ENCODE assay signal across 17 cellular contexts in genomic region chr19:855566-856120, GRCh38. TPM values are rescaled to one million over a fixed set of nuclear protein-coding genes. Genes with fewer than 3 reads are reported as not detected.
A peak's percentile ranks its signal among the peaks of the same experiment; 100 is the strongest.
DNase-seq lines count a peak whose midpoint lies in the region; ATAC-seq, FAIRE-seq and TF ChIP-seq lines count a peak whose summit lies in the region.
"Had no signal": no experiment of that assay in that cellular context is flagged by ENCODE, and none has a peak within 500 bp of the region (broad histone marks: within the 10 kb centered on the region; RNA-seq: fewer than 3 reads in every experiment).

No MANE protein-coding gene starts in this region.

- H3K14ac ChIP-seq in IMR-90 (replicated peaks; ENCODE audit: low read depth, low read length) = no peak overlapping the region
- H3K14ac ChIP-seq in H1 (ENCODE audit: insufficient read length) = no peak overlapping the region

- H2BK120ac ChIP-seq in IMR-90 (ENCODE audit: low read depth, low read length) = no peak overlapping the region
- H2BK120ac ChIP-seq in H1 (replicated peaks; ENCODE audit: low read depth, low read length) = no peak overlapping the region

- H4K91ac ChIP-seq in IMR-90 (ENCODE audit: insufficient read depth, low read depth, low read length) = no peak overlapping the region
- no peak overlapping the region for H4K91ac ChIP-seq in H1 (replicated peaks; ENCODE audit: insufficient read length, low read length)

- H4K5ac ChIP-seq in IMR-90 (ENCODE audit: low read depth, low read length) (no peak overlapping the region), H1 (ENCODE audit: insufficient read length, low read depth, low read length) (no peak overlapping the region)

- H2AK9ac ChIP-seq in IMR-90 (replicated peaks; ENCODE audit: low read depth, low read length, poor library complexity) = peak overlapping the region; percentile 39

- peaks cover 32% of the 10 kb centered on the region for H3K27me3 Mint-ChIP-seq in activated naive CD8-positive, alpha-beta T cell treated with anti-CD3 and anti-CD28 coated beads for 36 hours

- in situ Hi-C loops in IMR-90 (cut with MboI; ENCODE audit: low sequenced_read_pairs) = loop anchor here (5.0 kb wide), 1 partner anchor 142 kb away; no protein-coding TSS in a partner anchor

- H3K9me3 ChIP-seq in IMR-90 (ENCODE audit: control insufficient read depth, insufficient read depth, low read length) (no peaks in the 10 kb centered on the region), H1 (ENCODE audit: insufficient read depth in 2 of 2, low read depth in 1 of 2, low read length in 1 of 2) (no peaks in the 10 kb centered on the region)

- H3K4me1 Mint-ChIP-seq in activated naive CD8-positive, alpha-beta T cell treated with anti-CD3 and anti-CD28 coated beads for 36 hours = no peaks in the 10 kb centered on the region

- H2BK12ac ChIP-seq in H1 (ENCODE audit: low read depth, low read length) = no peak overlapping the region

- H3K9me1 ChIP-seq in IMR-90 (ENCODE audit: insufficient read depth, low read length) = no peaks in the 10 kb centered on the region

- H3K18ac ChIP-seq in IMR-90 (ENCODE audit: low read depth, low read length) = no peak overlapping the region
- no peak overlapping the region for H3K18ac ChIP-seq in H1 (ENCODE audit: extremely low read depth, low read length)

- no peak overlapping the region for H3K23ac ChIP-seq in IMR-90 (ENCODE audit: low read depth, low read length)
- H3K23ac ChIP-seq in H1 (ENCODE audit: insufficient read length) = no peak overlapping the region

- no peak overlapping the region for H3K4me3 Mint-ChIP-seq in activated naive CD8-positive, alpha-beta T cell treated with anti-CD3 and anti-CD28 coated beads for 36 hours
- H3K4me3 Mint-ChIP-seq: CD4-positive, CD25-positive, alpha-beta regulatory T cell had no signal

- no peak overlapping the region for H3K27ac ChIP-seq in IMR-90 (ENCODE audit: insufficient read depth, low read length)
- H3K27ac ChIP-seq in H1 (ENCODE audit: low read depth, low read length) = no peak overlapping the region
- H3K27ac ChIP-seq: BLaER1 treated with 17β-estradiol and CSF1 and Interleukin-3, amounts not matched to agents 10 nM and 100 nM; GM23248; HL-60 had no signal

- H3K36me3 ChIP-seq in IMR-90 (ENCODE audit: control insufficient read depth, insufficient read depth, low read length) (no peaks in the 10 kb centered on the region), H1 (ENCODE audit: control insufficient read depth in 2 of 4, insufficient read depth in 4 of 4, low read length in 3 of 4) (no peaks in the 10 kb centered on the region)
- H3K36me3 ChIP-seq: BLaER1 treated with 17β-estradiol and CSF1 and Interleukin-3, amounts not matched to agents 10 nM and 100 nM had no signal

- H3K79me1 ChIP-seq in IMR-90 (ENCODE audit: low read depth in 1 of 2, low read length in 2 of 2) (no peaks in the 10 kb centered on the region), H1 (ENCODE audit: low read depth, low read length) (no peaks in the 10 kb centered on the region)

- H2BK15ac ChIP-seq in IMR-90 (ENCODE audit: low read depth, low read length) = no peak overlapping the region
- no peak overlapping the region for H2BK15ac ChIP-seq in H1 (ENCODE audit: low read length)

- POLR2A ChIA-PET in IMR-90 (lab: Charles Lee; ENCODE audit: unreplicated experiment) = interaction anchor here (0.6 kb wide), 1 partner anchor 33 kb away, joined by 3 read pairs; no protein-coding TSS in a partner anchor
- POLR2A ChIA-PET in H1 (lab: Charles Lee; ENCODE audit: partially characterized antibody) = interaction anchor here (0.7 to 1.9 kb wide), 6 partner anchors 10 to 83 kb away, joined by 4 to 5 read pairs (median 4); partner anchors contain the start of gene PRTN3

- TF ChIP-seq CTCF in IMR-90 (conservative IDR thresholded peaks at IDR 0.05; ENCODE audit: low read depth, low read length) (no peak), H1 (IDR thresholded peaks at IDR 0.05; ENCODE audit: control extremely low read depth in 1 of 3, insufficient read depth in 1 of 3, low read depth in 1 of 3, low read length in 3 of 3) (no peak)

- no peaks in the 10 kb centered on the region for H3K9me3 Mint-ChIP-seq in activated naive CD8-positive, alpha-beta T cell treated with anti-CD3 and anti-CD28 coated beads for 36 hours

- 79% methylated on average over 12 of the region's 40 CpGs; no CpG with 5 or more reads in 1 of the 2 experiments for WGBS in IMR-90 (ENCODE audit: extremely low coverage in 2 of 2, insufficient read length in 1 of 2), 2 experiments
- WGBS in H1 (ENCODE audit: extremely low coverage in 1 of 2, insufficient coverage in 1 of 2, insufficient read length in 1 of 2, insufficient replicate concordance in 2 of 2, low coverage in 1 of 2, low lambda C conversion rate in 2 of 2, missing lambda C conversion rate in 1 of 2), 2 experiments = 90% methylated on average over 38 of the region's 40 CpGs; no CpG with 5 or more reads in 1 of the 2 experiments

- DNase-seq in NCI-H748 (lab: John Stamatoyannopoulos, UW; ENCODE audit: unreplicated experiment) (peak; percentile 8), NCI-H748 treated with DMSO at 0.1 percent for 48 hours (lab: John Stamatoyannopoulos, UW) (no peak), IMR-90 (no peak), H1 (ENCODE audit: low read depth in 1 of 2, low spot score in 2 of 2) (no peak), pons (ENCODE audit: low spot score) (no peak)
- DNase-seq in activated naive CD8-positive, alpha-beta T cell treated with anti-CD3 and anti-CD28 coated beads for 36 hours = no peak
- DNase-seq: ACHN; CD4-positive, CD25-positive, alpha-beta regulatory T cell; DMS79; GM23248; H7 had no signal

- H3K23me2 ChIP-seq in H1 (ENCODE audit: low read depth, low read length) = no peaks in the 10 kb centered on the region; the same call in 1 of the 2 replicates

- H3K36me3 Mint-ChIP-seq in activated naive CD8-positive, alpha-beta T cell treated with anti-CD3 and anti-CD28 coated beads for 36 hours = no peaks in the 10 kb centered on the region
- H3K36me3 Mint-ChIP-seq: CD4-positive, CD25-positive, alpha-beta regulatory T cell had no signal

- H3K79me2 ChIP-seq in H1 (ENCODE audit: control insufficient read depth in 1 of 2, insufficient read depth in 2 of 2, low read length in 2 of 2) = no peaks in the 10 kb centered on the region

- CTCF ChIA-PET in IMR-90 (lab: Yijun Ruan, JAX) = interaction anchor here (0.6 to 1.6 kb wide), 2 partner anchors 146 to 147 kb away, joined by 3 to 4 read pairs; no protein-coding TSS in a partner anchor
- CTCF ChIA-PET in H1 (lab: Charles Lee; ENCODE audit: partially characterized antibody) = interaction anchor here (1.0 to 3.3 kb wide), 15 partner anchors 8 to 225 kb away, joined by 3 to 18 read pairs (median 4); partner anchors contain the start of gene AZU1

- no peak overlapping the region for H3K56ac ChIP-seq in IMR-90 (ENCODE audit: extremely low read depth, insufficient read depth, low read length)
- H3K56ac ChIP-seq in H1 (replicated peaks; ENCODE audit: insufficient read length, low read depth, low read length) = no peak overlapping the region

- no peak for TF ChIP-seq EP300 in H1 (IDR thresholded peaks at IDR 0.05; ENCODE audit: borderline replicate concordance in 1 of 2, low read depth in 2 of 2, low read length in 2 of 2)

- no peak overlapping the region for H3K4me3 ChIP-seq in IMR-90 (ENCODE audit: insufficient read depth, low read depth, low read length)
- H3K4me3 ChIP-seq in H1 (ENCODE audit: extremely low read depth in 1 of 4, insufficient read depth in 2 of 4, low read depth in 3 of 4, low read length in 4 of 4) = no peak overlapping the region
- H3K4me3 ChIP-seq: BLaER1 treated with 17β-estradiol and CSF1 and Interleukin-3, amounts not matched to agents 10 nM and 100 nM; GM12878; GM23248 had no signal

- intact Hi-C loops in IMR-90 (cut with micrococcal nuclease) = loop anchor here (2.0 to 5.0 kb wide), 2 partner anchors 65 to 83 kb away; no protein-coding TSS in a partner anchor

- H2AFZ ChIP-seq in IMR-90 (replicated peaks; ENCODE audit: low read length, poor library complexity) (peak overlapping the region; percentile 58), H1 (ENCODE audit: low read length) (no peak overlapping the region)
- H2AFZ ChIP-seq: GM23248 had no signal

- ATAC-seq in IMR-90 (ENCODE audit: low read depth) = no peak
- ATAC-seq: GM12878 had no signal

- H4K8ac ChIP-seq in IMR-90 (ENCODE audit: low read depth in 2 of 2, low read length in 2 of 2) = no peak overlapping the region
- no peak overlapping the region for H4K8ac ChIP-seq in H1 (ENCODE audit: extremely low read depth, insufficient read depth, low read length)

- no TSS peak for BruUV-seq in IMR-90 (replicated peaks; lab: Mats Ljungman, UMichigan)

- H3K27ac Mint-ChIP-seq in activated naive CD8-positive, alpha-beta T cell treated with anti-CD3 and anti-CD28 coated beads for 36 hours = no peak overlapping the region
- H3K27ac Mint-ChIP-seq: CD4-positive, CD25-positive, alpha-beta regulatory T cell had no signal

- dilution Hi-C loops in IMR-90 (cut with HindIII; ENCODE audit: low sequenced_read_pairs, unreplicated experiment) = no loop called here

- H2BK20ac ChIP-seq in IMR-90 (ENCODE audit: low read depth, low read length) (no peak overlapping the region), H1 (ENCODE audit: low read length) (no peak overlapping the region)

- TF ChIP-seq POLR2A in IMR-90 (IDR thresholded peaks at IDR 0.05; ENCODE audit: low read depth, low read length) = no peak
- TF ChIP-seq POLR2A in H1 (IDR thresholded peaks at IDR 0.05; ENCODE audit: control extremely low read depth in 1 of 2, low read depth in 2 of 2, low read length in 2 of 2) = no peak

- no peak overlapping the region for H3K9ac ChIP-seq in IMR-90 (ENCODE audit: low read depth, low read length)
- no peak overlapping the region for H3K9ac ChIP-seq in H1 (replicated peaks in 1 of 4; ENCODE audit: extremely low read depth in 1 of 4, low read depth in 3 of 4, low read length in 3 of 4)
- H3K9ac ChIP-seq: BLaER1 treated with 17β-estradiol and CSF1 and Interleukin-3, amounts not matched to agents 10 nM and 100 nM; GM23248 had no signal

- peaks cover 6% of the 10 kb centered on the region for H3K4me1 ChIP-seq in IMR-90 (ENCODE audit: control insufficient read depth, insufficient read depth, low read length)
- no peaks in the 10 kb centered on the region; a peak in 2 of 7 replicates for H3K4me1 ChIP-seq in H1 (replicated peaks in 1 of 4; ENCODE audit: control insufficient read depth in 3 of 4, insufficient read depth in 4 of 4, low read length in 3 of 4)

- no peak for FAIRE-seq in H1 (lab: Jason Lieb, UNC)
- FAIRE-seq: GM12878, GM18507 had no signal

- peaks cover 2% of the 10 kb centered on the region; the same call in 1 of the 2 replicates for H3K27me3 ChIP-seq in IMR-90 (ENCODE audit: control insufficient read depth, insufficient read depth, low read length)
- peaks cover 7 to 17% (median 11%) of the 10 kb centered on the region in 4 experiments for H3K27me3 ChIP-seq in H1 (replicated peaks in 1 of 4; ENCODE audit: control insufficient read depth in 3 of 4, extremely low read depth in 1 of 4, insufficient read depth in 3 of 4, low read length in 3 of 4)

- H2BK5ac ChIP-seq in IMR-90 (ENCODE audit: low read depth, low read length, poor library complexity, severe bottlenecking) (no peak overlapping the region), H1 (ENCODE audit: low read depth, low read length) (0 out of 2 replicates have a peak overlapping the region, but pooled peaks have one; percentile 24)

- H2AK5ac ChIP-seq in IMR-90 (ENCODE audit: low read depth, low read length) (no peak overlapping the region), H1 (ENCODE audit: low read depth, low read length) (no peak overlapping the region)

- TF ChIP-seq RAD21 in IMR-90 (IDR thresholded peaks at IDR 0.05; ENCODE audit: low read length) (no peak), H1 (IDR thresholded peaks at IDR 0.05 in 1 of 2, conservative IDR thresholded peaks at IDR 0.05 in 1 of 2; ENCODE audit: low read depth in 2 of 2, low read length in 2 of 2) (no peak)

- H3K4me2 ChIP-seq in IMR-90 (ENCODE audit: low read depth, low read length) = no peak overlapping the region
- no peak overlapping the region for H3K4me2 ChIP-seq in H1 (ENCODE audit: insufficient read depth in 1 of 2, low read depth in 2 of 2, low read length in 2 of 2)
- H3K4me2 ChIP-seq: BLaER1 treated with 17β-estradiol and CSF1 and Interleukin-3, amounts not matched to agents 10 nM and 100 nM had no signal

- H4K20me1 ChIP-seq in IMR-90 (ENCODE audit: insufficient read depth, low read length) = no peaks in the 10 kb centered on the region
- H4K20me1 ChIP-seq in H1 (replicated peaks in 1 of 2; ENCODE audit: control insufficient read depth in 1 of 2, insufficient read depth in 2 of 2, low read length in 2 of 2) = peaks cover 0 to 3% of the 10 kb centered on the region in 2 experiments

- H3K4ac ChIP-seq in IMR-90 (ENCODE audit: low read depth, low read length) (no peak overlapping the region), H1 (replicated peaks; ENCODE audit: insufficient read length, low read depth, low read length) (no peak overlapping the region)

RNA-seq across cellular contexts. Expression of gene ELANE, which starts 3.5 kb away (rescaled TPM):
- not detected in 2 replicates for total RNA-seq in IMR-90 (2012; rRNA removed)
- 0.24 and 0.27 TPM in 2 replicates for polyA plus RNA-seq in IMR-90 (2012; rRNA removed)
- 0.10 and 0.21 TPM in 2 replicates for polyA plus RNA-seq in IMR-90 (2012; cell fraction: cytosol; rRNA removed)
- 1.5 and 1.6 TPM in 2 replicates for polyA plus RNA-seq in IMR-90 (2012; cell fraction: nucleus; rRNA removed; ENCODE audit: low replicate concordance)
- not detected in 2 replicates for total RNA-seq in H1 (2021; fragmentation: NEBNext Ultra II Directional; extraction: Animal tissue kit (Norgen Biotek cat#: 25700))
- polyA plus RNA-seq in H1 (2011; rRNA removed) = not detected in 2 replicates
- polyA plus RNA-seq in H1 (2011; cell fraction: cytosol; rRNA removed) = not detected
- not detected for polyA plus RNA-seq in H1 (2011; cell fraction: nucleus; rRNA removed)
- polyA plus RNA-seq in H1 (2012, experiment 1 of 2) = not detected in 4 replicates
- polyA plus RNA-seq in H1 (2012, experiment 2 of 2) = not detected
- not detected for polyA plus RNA-seq in H1 (2013, experiment 1 of 2)
- not detected for polyA plus RNA-seq in H1 (2013, experiment 2 of 2)
- not detected in 2 replicates for polyA minus RNA-seq in H1 (2011; rRNA and poly(A)+ RNA removed)
- not detected for polyA minus RNA-seq in H1 (2011; cell fraction: cytosol; rRNA and poly(A)+ RNA removed)
- not detected for polyA minus RNA-seq in H1 (2011; cell fraction: nucleus; rRNA and poly(A)+ RNA removed)
- total RNA-seq in activated naive CD8-positive, alpha-beta T cell treated with anti-CD3 and anti-CD28 coated beads for 36 hours = not detected
- total RNA-seq: A172; CD4-positive, CD25-positive, alpha-beta regulatory T cell; G401; GM12878; GM23248; H7 had no signal
- polyA plus RNA-seq: CD4-positive, CD25-positive, alpha-beta regulatory T cell; GM12878 had no signal

RNA-seq across cellular contexts. Expression of gene CFD, which starts 3.8 kb away (rescaled TPM):
- 1.1 and 1.4 TPM in 2 replicates for total RNA-seq in IMR-90 (2012; rRNA removed)
- polyA plus RNA-seq in IMR-90 (2012; rRNA removed) (2.8 and 3.8 TPM in 2 replicates), H1 (2011; rRNA removed) (2.8 and 4.6 TPM in 2 replicates)
- polyA plus RNA-seq in IMR-90 (2012; cell fraction: cytosol; rRNA removed) = 5.2 and 11.5 TPM in 2 replicates
- polyA plus RNA-seq in IMR-90 (2012; cell fraction: nucleus; rRNA removed; ENCODE audit: low replicate concordance) = 1.6 and 5.5 TPM in 2 replicates
- 1.7 TPM in 2 replicates for total RNA-seq in H1 (2021; fragmentation: NEBNext Ultra II Directional; extraction: Animal tissue kit (Norgen Biotek cat#: 25700))
- polyA plus RNA-seq in H1 (2011; cell fraction: cytosol; rRNA removed) = 3.8 TPM
- 2.4 TPM for polyA plus RNA-seq in H1 (2011; cell fraction: nucleus; rRNA removed)
- 1.0 to 2.1 TPM (median 1.3 TPM) in 4 replicates for polyA plus RNA-seq in H1 (2012, experiment 1 of 2)
- polyA plus RNA-seq in H1 (2012, experiment 2 of 2) = 0.83 TPM
- polyA plus RNA-seq in H1 (2013, experiment 1 of 2) = 1.5 TPM
- 1.4 TPM for polyA plus RNA-seq in H1 (2013, experiment 2 of 2)
- not detected in 2 replicates for polyA minus RNA-seq in H1 (2011; rRNA and poly(A)+ RNA removed)
- 3.5 TPM for polyA minus RNA-seq in H1 (2011; cell fraction: cytosol; rRNA and poly(A)+ RNA removed)
- polyA minus RNA-seq in H1 (2011; cell fraction: nucleus; rRNA and poly(A)+ RNA removed) = 4.7 TPM
- total RNA-seq in activated naive CD8-positive, alpha-beta T cell treated with anti-CD3 and anti-CD28 coated beads for 36 hours = 1 to 10 TPM; 1.8 TPM

RNA-seq across cellular contexts. Expression of gene PRTN3, which starts 14.8 kb away (rescaled TPM):
- total RNA-seq in IMR-90 (2012; rRNA removed) = not detected in 2 replicates
- polyA plus RNA-seq in IMR-90 (2012; rRNA removed) = not detected in 2 replicates
- polyA plus RNA-seq in IMR-90 (2012; cell fraction: cytosol; rRNA removed) = not detected in 2 replicates
- polyA plus RNA-seq in IMR-90 (2012; cell fraction: nucleus; rRNA removed; ENCODE audit: low replicate concordance) = not detected in 2 replicates
- total RNA-seq in H1 (2021; fragmentation: NEBNext Ultra II Directional; extraction: Animal tissue kit (Norgen Biotek cat#: 25700)) = 0.39 and 0.42 TPM in 2 replicates
- polyA plus RNA-seq in H1 (2011; rRNA removed) = 2.1 and 3.1 TPM in 2 replicates
- 0.88 TPM for polyA plus RNA-seq in H1 (2011; cell fraction: cytosol; rRNA removed)
- 1.6 TPM for polyA plus RNA-seq in H1 (2011; cell fraction: nucleus; rRNA removed)
- polyA plus RNA-seq in H1 (2012, experiment 1 of 2) = 0.60 to 0.87 TPM (median 0.71 TPM) in 3 of 4 replicates, not detected in the other
- polyA plus RNA-seq in H1 (2012, experiment 2 of 2) = 0.89 TPM
- polyA plus RNA-seq in H1 (2013, experiment 1 of 2) = 1.0 TPM
- 1.2 TPM for polyA plus RNA-seq in H1 (2013, experiment 2 of 2)
- 0.24 TPM in 1 of 2 replicates, not detected in the other for polyA minus RNA-seq in H1 (2011; rRNA and poly(A)+ RNA removed)
- polyA minus RNA-seq in H1 (2011; cell fraction: cytosol; rRNA and poly(A)+ RNA removed) = not detected
- polyA minus RNA-seq in H1 (2011; cell fraction: nucleus; rRNA and poly(A)+ RNA removed) = not detected
- not detected for total RNA-seq in activated naive CD8-positive, alpha-beta T cell treated with anti-CD3 and anti-CD28 coated beads for 36 hours
- total RNA-seq: CD4-positive, CD25-positive, alpha-beta regulatory T cell; G401; GM12878; GM23248 had no signal
- polyA plus RNA-seq: CD4-positive, CD25-positive, alpha-beta regulatory T cell; GM23248 had no signal

RNA-seq across cellular contexts. Expression of gene AZU1, which starts 28.0 kb away (rescaled TPM):
- total RNA-seq in IMR-90 (2012; rRNA removed) = not detected in 2 replicates
- polyA plus RNA-seq in IMR-90 (2012; rRNA removed) = 0.12 TPM in 1 of 2 replicates, not detected in the other
- 0.04 TPM in 1 of 2 replicates, not detected in the other for polyA plus RNA-seq in IMR-90 (2012; cell fraction: cytosol; rRNA removed)
- 2.3 and 4.0 TPM in 2 replicates for polyA plus RNA-seq in IMR-90 (2012; cell fraction: nucleus; rRNA removed; ENCODE audit: low replicate concordance)
- 0.80 and 1.7 TPM in 2 replicates for total RNA-seq in H1 (2021; fragmentation: NEBNext Ultra II Directional; extraction: Animal tissue kit (Norgen Biotek cat#: 25700))
- polyA plus RNA-seq in H1 (2011; rRNA removed) = 1.3 and 2.7 TPM in 2 replicates
- 1.1 TPM for polyA plus RNA-seq in H1 (2011; cell fraction: cytosol; rRNA removed)
- 5.9 TPM for polyA plus RNA-seq in H1 (2011; cell fraction: nucleus; rRNA removed)
- polyA plus RNA-seq in H1 (2012, experiment 1 of 2) = 0.33 to 1.8 TPM (median 1.0 TPM) in 4 replicates
- 0.26 TPM for polyA plus RNA-seq in H1 (2012, experiment 2 of 2)
- 0.41 TPM for polyA plus RNA-seq in H1 (2013, experiment 1 of 2)
- polyA plus RNA-seq in H1 (2013, experiment 2 of 2) = 0.55 TPM
- polyA minus RNA-seq in H1 (2011; rRNA and poly(A)+ RNA removed) = 0.29 TPM in 1 of 2 replicates, not detected in the other
- 1.3 TPM for polyA minus RNA-seq in H1 (2011; cell fraction: cytosol; rRNA and poly(A)+ RNA removed)
- polyA minus RNA-seq in H1 (2011; cell fraction: nucleus; rRNA and poly(A)+ RNA removed) = not detected
- total RNA-seq in activated naive CD8-positive, alpha-beta T cell treated with anti-CD3 and anti-CD28 coated beads for 36 hours = not detected
- total RNA-seq: A172, G401, GM12878, GM23248 had no signal
- polyA plus RNA-seq: CD4-positive, CD25-positive, alpha-beta regulatory T cell; GM12878; GM23248 had no signal

RNA-seq across cellular contexts. Expression of gene PLPPR3, which starts 33.9 kb away (rescaled TPM):
- 0.36 and 0.56 TPM in 2 replicates for total RNA-seq in IMR-90 (2012; rRNA removed)
- 1.2 and 2.0 TPM in 2 replicates for polyA plus RNA-seq in IMR-90 (2012; rRNA removed)
- 1.0 and 4.3 TPM in 2 replicates for polyA plus RNA-seq in IMR-90 (2012; cell fraction: cytosol; rRNA removed)
- 1.4 and 3.6 TPM in 2 replicates for polyA plus RNA-seq in IMR-90 (2012; cell fraction: nucleus; rRNA removed; ENCODE audit: low replicate concordance)
- 66.2 and 71.7 TPM in 2 replicates for total RNA-seq in H1 (2021; fragmentation: NEBNext Ultra II Directional; extraction: Animal tissue kit (Norgen Biotek cat#: 25700))
- 76.4 and 109 TPM in 2 replicates for polyA plus RNA-seq in H1 (2011; rRNA removed)
- 66.5 TPM for polyA plus RNA-seq in H1 (2011; cell fraction: cytosol; rRNA removed)
- polyA plus RNA-seq in H1 (2011; cell fraction: nucleus; rRNA removed) = 89.7 TPM
- polyA plus RNA-seq in H1 (2012, experiment 1 of 2) = 24.6 to 62.3 TPM (median 53.0 TPM) in 4 replicates
- 35.8 TPM for polyA plus RNA-seq in H1 (2012, experiment 2 of 2)
- polyA plus RNA-seq in H1 (2013, experiment 1 of 2) = 66.3 TPM
- polyA plus RNA-seq in H1 (2013, experiment 2 of 2) = 72.6 TPM
- polyA minus RNA-seq in H1 (2011; rRNA and poly(A)+ RNA removed) = 39.8 and 46.2 TPM in 2 replicates
- polyA minus RNA-seq in H1 (2011; cell fraction: cytosol; rRNA and poly(A)+ RNA removed) = 66.8 TPM
- 32.2 TPM for polyA minus RNA-seq in H1 (2011; cell fraction: nucleus; rRNA and poly(A)+ RNA removed)
- total RNA-seq in activated naive CD8-positive, alpha-beta T cell treated with anti-CD3 and anti-CD28 coated beads for 36 hours = not detected
- total RNA-seq: CD4-positive, CD25-positive, alpha-beta regulatory T cell; GM12878 had no signal
- polyA plus RNA-seq: CD4-positive, CD25-positive, alpha-beta regulatory T cell; GM23248 had no signal
